Comparison of ENCODE assay signal across 18 cellular contexts in the genomic region with DNA sequence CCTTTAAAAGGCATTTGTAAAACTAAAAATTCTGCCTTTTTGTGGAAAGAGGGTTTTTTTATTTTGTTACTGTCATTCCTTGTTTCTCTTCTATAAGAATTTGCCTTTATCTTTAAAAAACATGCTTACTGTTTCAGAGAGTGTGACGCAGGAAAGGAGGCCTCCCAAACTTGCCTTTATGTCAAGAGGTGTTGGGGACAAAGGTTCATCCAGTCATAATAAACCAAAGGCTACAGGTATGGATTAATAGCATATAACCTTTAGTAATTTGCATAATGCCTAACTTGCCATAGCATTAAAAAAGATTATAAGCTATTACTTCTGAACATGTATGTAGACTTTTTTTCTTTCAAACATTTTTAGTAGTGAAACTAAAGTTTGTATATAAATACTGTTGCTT. TPM values are rescaled to one million over a fixed set of nuclear protein-coding genes. Genes with fewer than 3 reads are reported as not detected.
DNase-seq lines count a peak whose midpoint lies in the region; ATAC-seq, FAIRE-seq and TF ChIP-seq lines count a peak whose summit lies in the region.
"Had no signal": no experiment of that assay in that cellular context is flagged by ENCODE, and none has a peak within 500 bp of the region (broad histone marks: within the 10 kb centered on the region; RNA-seq: fewer than 3 reads in every experiment).

No MANE protein-coding gene starts in this region.

- H3K4me3 Mint-ChIP-seq in activated T-cell treated with anti-CD3 and anti-CD28 coated beads, Interleukin-2, amount 50 U/mL, for 24 hours: no peak overlapping the region
- H3K4me3 Mint-ChIP-seq in activated T-cell treated with anti-CD3 and anti-CD28 coated beads, Interleukin-2, amount 50 U/mL, for 4 hours: no peak overlapping the region
- H3K4me3 Mint-ChIP-seq in CD4-positive, alpha-beta memory T cell: peak overlapping the region in 4 of 8 donors; percentile 18 to 57 (median 49)
- H3K4me3 Mint-ChIP-seq: HFFc6 had no signal

- no peaks in the 10 kb centered on the region for H3K27me3 ChIP-seq in CD4-positive, alpha-beta memory T cell (ENCODE audit: insufficient read depth, low read length)
- H3K27me3 ChIP-seq in small intestine (ENCODE audit: control insufficient read depth in 2 of 2, insufficient read depth in 2 of 2, low read length in 2 of 2): no peaks in the 10 kb centered on the region
- H3K27me3 ChIP-seq in breast epithelium: no peaks in the 10 kb centered on the region
- H3K27me3 ChIP-seq: BLaER1 had no signal

- peaks cover 77% of the 10 kb centered on the region for H3K4me1 Mint-ChIP-seq in activated T-cell treated with anti-CD3 and anti-CD28 coated beads, Interleukin-2, amount 50 U/mL, for 24 hours (ENCODE audit: low read depth)
- peaks cover 73% of the 10 kb centered on the region for H3K4me1 Mint-ChIP-seq in activated T-cell treated with anti-CD3 and anti-CD28 coated beads, Interleukin-2, amount 50 U/mL, for 4 hours (ENCODE audit: low read depth)
- peaks cover 52 to 88% (median 67%) of the 10 kb centered on the region in 4 donors for H3K4me1 Mint-ChIP-seq in CD4-positive, alpha-beta memory T cell

- no peaks in the 10 kb centered on the region for H3K27me3 Mint-ChIP-seq in activated T-cell treated with anti-CD3 and anti-CD28 coated beads, Interleukin-2, amount 50 U/mL, for 24 hours
- no peaks in the 10 kb centered on the region for H3K27me3 Mint-ChIP-seq in activated T-cell treated with anti-CD3 and anti-CD28 coated beads, Interleukin-2, amount 50 U/mL, for 4 hours (ENCODE audit: low read depth)
- no peaks in the 10 kb centered on the region for H3K27me3 Mint-ChIP-seq in CD4-positive, alpha-beta memory T cell

- no peak for ATAC-seq in activated T-cell treated with anti-CD3 and anti-CD28 coated beads, Interleukin-2, amount 50 U/mL, for 4 hours
- ATAC-seq in HG02885 (IDR thresholded peaks at IDR 0.05; ENCODE audit: poor library complexity, unreplicated experiment): no peak
- ATAC-seq: K562 had no signal

- FAIRE-seq in colon (lab: Jason Lieb, UNC): peak; percentile 41
- FAIRE-seq in small intestine (lab: Jason Lieb, UNC): peak; percentile 5
- FAIRE-seq: D721Med, K562 had no signal

- H3K9me3 Mint-ChIP-seq in activated T-cell treated with anti-CD3 and anti-CD28 coated beads, Interleukin-2, amount 50 U/mL, for 24 hours: no peaks in the 10 kb centered on the region
- no peaks in the 10 kb centered on the region for H3K9me3 Mint-ChIP-seq in activated T-cell treated with anti-CD3 and anti-CD28 coated beads, Interleukin-2, amount 50 U/mL, for 4 hours
- no peaks in the 10 kb centered on the region for H3K9me3 Mint-ChIP-seq in CD4-positive, alpha-beta memory T cell
- H3K9me3 Mint-ChIP-seq: HFFc6 had no signal

- peaks cover 88% of the 10 kb centered on the region for H3K4me1 ChIP-seq in CD4-positive, alpha-beta memory T cell (ENCODE audit: insufficient read depth, low read length)
- no peaks in the 10 kb centered on the region for H3K4me1 ChIP-seq in small intestine (ENCODE audit: control insufficient read depth in 2 of 2, insufficient read depth in 1 of 2, low read depth in 1 of 2, low read length in 1 of 2)
- H3K4me1 ChIP-seq in breast epithelium: no peaks in the 10 kb centered on the region
- H3K4me1 ChIP-seq: BLaER1 had no signal

- H3K27ac Mint-ChIP-seq in activated T-cell treated with anti-CD3 and anti-CD28 coated beads, Interleukin-2, amount 50 U/mL, for 24 hours: peak overlapping the region; percentile 6
- peak overlapping the region in 6 of 7 donors; percentile 15 to 82 (median 62) for H3K27ac Mint-ChIP-seq in CD4-positive, alpha-beta memory T cell
- H3K27ac Mint-ChIP-seq: HFFc6 had no signal

- TF ChIP-seq POLR2A in breast epithelium (IDR thresholded peaks at IDR 0.05): no peak

- 14 to 61% (median 37%) methylated on average over 1 of the region's 1 CpG for WGBS in small intestine, 3 donors

- no peak overlapping the region for H3K4me3 ChIP-seq in CD4-positive, alpha-beta memory T cell (ENCODE audit: low read length in 2 of 2)
- H3K4me3 ChIP-seq in small intestine (ENCODE audit: low read depth in 1 of 2, low read length in 2 of 2): no peak overlapping the region
- no peak overlapping the region for H3K4me3 ChIP-seq in breast epithelium
- H3K4me3 ChIP-seq: BLaER1, K562 had no signal

- intact Hi-C loops in CD4-positive, alpha-beta memory T cell (cut with micrococcal nuclease): no loop called here
- intact Hi-C loops in breast epithelium (cut with DNase I; ENCODE audit: low total_unique reads): no loop called here

- H3K36me3 ChIP-seq in CD4-positive, alpha-beta memory T cell (ENCODE audit: insufficient read depth, low read length): peaks cover 42% of the 10 kb centered on the region
- H3K36me3 ChIP-seq in small intestine (ENCODE audit: control insufficient read depth in 2 of 2, insufficient read depth in 2 of 2, low read length in 2 of 2) (peaks cover 3 to 4% of the 10 kb centered on the region in 2 donors), breast epithelium (no peaks in the 10 kb centered on the region)

- POLR2A ChIA-PET in CD4-positive, alpha-beta memory T cell (lab: Charles Lee; ENCODE audit: partially characterized antibody): interaction anchor here (1.9 kb wide), 1 partner anchor 35 kb away, joined by 6 read pairs; the partner anchor contains the start of gene CYLD

- no peak for TF ChIP-seq CTCF in breast epithelium (IDR thresholded peaks at IDR 0.05)

- H3K9me3 ChIP-seq in CD4-positive, alpha-beta memory T cell (ENCODE audit: control insufficient read depth in 1 of 2, low read length in 2 of 2): no peaks in the 10 kb centered on the region
- H3K9me3 ChIP-seq in small intestine (ENCODE audit: control insufficient read depth, low read depth) (no peaks in the 10 kb centered on the region), breast epithelium (no peaks in the 10 kb centered on the region)
- H3K9me3 ChIP-seq: BLaER1 had no signal

- H3K27ac ChIP-seq in CD4-positive, alpha-beta memory T cell (ENCODE audit: low read depth, low read length): no peak overlapping the region
- H3K27ac ChIP-seq in small intestine (ENCODE audit: low read depth in 1 of 2, low read length in 1 of 2): no peak overlapping the region
- no peak overlapping the region for H3K27ac ChIP-seq in breast epithelium
- H3K27ac ChIP-seq: 22Rv1, BLaER1 had no signal

- CTCF ChIA-PET in CD4-positive, alpha-beta memory T cell (lab: Charles Lee; ENCODE audit: partially characterized antibody): interaction anchor here (1.0 to 3.9 kb wide), 7 partner anchors 10 to 109 kb away, joined by 3 to 22 read pairs (median 4); partner anchors contain the start of gene CYLD

- H3K36me3 Mint-ChIP-seq in activated T-cell treated with anti-CD3 and anti-CD28 coated beads, Interleukin-2, amount 50 U/mL, for 24 hours (ENCODE audit: low read depth): peaks cover 86% of the 10 kb centered on the region
- H3K36me3 Mint-ChIP-seq in activated T-cell treated with anti-CD3 and anti-CD28 coated beads, Interleukin-2, amount 50 U/mL, for 4 hours (ENCODE audit: insufficient read depth): peaks cover 47% of the 10 kb centered on the region
- H3K36me3 Mint-ChIP-seq in CD4-positive, alpha-beta memory T cell: peaks cover 72 to 87% of the 10 kb centered on the region in 2 donors

- DNase-seq in activated T-cell treated with anti-CD3 and anti-CD28 coated beads, Interleukin-2, amount 50 U/mL, for 24 hours: no peak
- no peak for DNase-seq in activated T-cell treated with anti-CD3 and anti-CD28 coated beads, Interleukin-2, amount 50 U/mL, for 4 hours
- DNase-seq in CD4-positive, alpha-beta memory T cell: peak in 1 of 5 donors; percentile 8
- DNase-seq in small intestine: peak; percentile 74
- DNase-seq in breast epithelium (ENCODE audit: low spot score in 2 of 2): no peak
- DNase-seq: AML-193, COR-L47, DMS153, DND-41, GDM1, HCEC 1CT, HFFc6 had no signal

RNA-seq across cellular contexts. Expression of gene CYLD, which starts 34.2 kb away (rescaled TPM):
- 100 to 1,000 TPM in 1 of 3 donors, 10 to 100 TPM in 2; 84.5 to 133 (median 88.4) TPM for total RNA-seq in activated T-cell treated with anti-CD3 and anti-CD28 coated beads, Interleukin-2, amount 50 U/mL, for 4 hours
- 100 to 1,000 TPM; 294 to 299 TPM for total RNA-seq in CD4-positive, alpha-beta memory T cell
- polyA plus RNA-seq in CD4-positive, alpha-beta memory T cell: 100 to 1,000 TPM; 206 to 255 TPM
- 1 to 10 TPM; 6.0 to 7.8 (median 7.4) TPM for polyA plus RNA-seq in small intestine
- total RNA-seq in breast epithelium: 10 to 100 TPM; 40.6 to 62.9 (median 43.4) TPM
